In genomic region chr3:129314757-129315385, GRCh38 we compare ENCODE assay signal across 8 cellular contexts. TPM values are rescaled to one million over a fixed set of nuclear protein-coding genes. Genes with fewer than 3 reads are reported as not detected.
A peak's percentile ranks its signal among the peaks of the same experiment; 100 is the strongest.
DNase-seq lines count a peak whose midpoint lies in the region; TF ChIP-seq lines count a peak whose summit lies in the region.

No MANE protein-coding gene starts in this region.

- peaks cover 36% of the 10 kb centered on the region for H3K4me1 Mint-ChIP-seq in activated naive CD8-positive, alpha-beta T cell treated with anti-CD3 and anti-CD28 coated beads for 36 hours

- H3K9me2 ChIP-seq in neural cell (ENCODE audit: insufficient read depth, low read length): no peaks in the 10 kb centered on the region

- in situ Hi-C loops in GM18951 (cut with MboI; ENCODE audit: low sequenced_read_pairs, unreplicated experiment): no loop called here

- peak overlapping the region; percentile 43 for H2AFZ ChIP-seq in neural cell (ENCODE audit: low read depth, low read length)

- peak overlapping the region; percentile 92 for H3K9ac ChIP-seq in neural cell (ENCODE audit: low read length)

- H3K36me3 ChIP-seq in neural cell (ENCODE audit: insufficient read depth, low read length) (no peaks in the 10 kb centered on the region), tibial artery (peaks cover 0 to 4% (median 0%) of the 10 kb centered on the region in 3 donors)

- peak overlapping the region; percentile 81 for H3K27ac Mint-ChIP-seq in activated naive CD8-positive, alpha-beta T cell treated with anti-CD3 and anti-CD28 coated beads for 36 hours

- H3K4me3 Mint-ChIP-seq in activated naive CD8-positive, alpha-beta T cell treated with anti-CD3 and anti-CD28 coated beads for 36 hours: peak overlapping the region; percentile 94

- TF ChIP-seq EP300 in neural cell (conservative IDR thresholded peaks at IDR 0.05; ENCODE audit: poor library complexity, severe bottlenecking): peak; percentile 41

- CTCF ChIA-PET in AG04449 (lab: Yijun Ruan, JAX): interaction anchor here (1.3 to 2.7 kb wide), 4 partner anchors 11 to 344 kb away, joined by 3 to 29 read pairs (median 13); no protein-coding TSS in a partner anchor

- TF ChIP-seq CTCF in AG04449 (IDR thresholded peaks at IDR 0.05; ENCODE audit: insufficient read depth, low read length, missing control alignments): peak; percentile 6
- peak; percentile 52 for TF ChIP-seq CTCF in neural cell (IDR thresholded peaks at IDR 0.05; ENCODE audit: poor library complexity, severe bottlenecking)
- no peak for TF ChIP-seq CTCF in tibial artery (IDR thresholded peaks at IDR 0.05)

- DNase-seq in AG04449 (ENCODE audit: low read depth, low spot score): no peak
- DNase-seq in M059J (ENCODE audit: low read depth): peak; percentile 92
- peak; percentile 94 for DNase-seq in RPMI8226
- DNase-seq in activated naive CD8-positive, alpha-beta T cell treated with anti-CD3 and anti-CD28 coated beads for 36 hours: peak; percentile 77
- DNase-seq in germinal center (ENCODE audit: low spot score): peak; percentile 73
- peak; percentile 90 to 94 for DNase-seq in tibial artery

- peaks cover 6% of the 10 kb centered on the region for H3K36me3 Mint-ChIP-seq in activated naive CD8-positive, alpha-beta T cell treated with anti-CD3 and anti-CD28 coated beads for 36 hours

- intact Hi-C loops in tibial artery (cut with DNase I; ENCODE audit: low total_unique reads): loop anchor here (5.0 kb wide), 1 partner anchor 38 kb away; the partner anchor contains the start of gene HMCES

- H3F3A ChIP-seq in neural cell (ENCODE audit: insufficient read depth, low read length, poor library complexity, severe bottlenecking): peaks cover 4% of the 10 kb centered on the region

- H3K9me3 Mint-ChIP-seq in activated naive CD8-positive, alpha-beta T cell treated with anti-CD3 and anti-CD28 coated beads for 36 hours: no peaks in the 10 kb centered on the region

- POLR2A ChIA-PET in AG04449 (lab: Yijun Ruan, JAX): interaction anchor here (0.9 to 2.4 kb wide), 5 partner anchors 13 to 127 kb away, joined by 4 to 22 read pairs (median 6); partner anchors contain the start of gene HMCES

- H3K4me3 ChIP-seq in AG04449 (ENCODE audit: low read depth, low read length) (peak overlapping the region; percentile 86), neural cell (ENCODE audit: low read length) (peak overlapping the region; percentile 96), tibial artery (peak overlapping the region; percentile 92 to 95)

- peaks cover 5 to 31% (median 20%) of the 10 kb centered on the region in 4 donors for H3K4me1 ChIP-seq in tibial artery

- no peaks in the 10 kb centered on the region for H4K20me1 ChIP-seq in neural cell (ENCODE audit: insufficient read depth)

- peak overlapping the region; percentile 98 for H3K4me2 ChIP-seq in neural cell (ENCODE audit: low read length)

- no peaks in the 10 kb centered on the region for H3K27me3 ChIP-seq in neural cell (ENCODE audit: insufficient read depth, low read depth, low read length)
- H3K27me3 ChIP-seq in tibial artery: no peaks in the 10 kb centered on the region

- H3K9me3 ChIP-seq in neural cell (ENCODE audit: low read length) (no peaks in the 10 kb centered on the region), tibial artery (no peaks in the 10 kb centered on the region)

- H3K27me3 Mint-ChIP-seq in activated naive CD8-positive, alpha-beta T cell treated with anti-CD3 and anti-CD28 coated beads for 36 hours: no peaks in the 10 kb centered on the region

- TF ChIP-seq RAD21 in neural cell (conservative IDR thresholded peaks at IDR 0.05): no peak

- peaks cover 46% of the 10 kb centered on the region for H3K79me2 ChIP-seq in neural cell (replicated peaks; ENCODE audit: insufficient read depth, low read length)

- peak; percentile 44 for TF ChIP-seq POLR2A in GM18951 (IDR thresholded peaks at IDR 0.05; ENCODE audit: extremely low read depth, insufficient read depth, insufficient read length)

- H3K27ac ChIP-seq in neural cell (ENCODE audit: low read length): peak overlapping the region; percentile 85
- H3K27ac ChIP-seq in tibial artery: peak overlapping the region; percentile 90 to 95

TF ChIP-seq in neural cell, 6 proteins besides CTCF, POLR2A, EP300 and RAD21:
- TF ChIP-seq SMC3 (conservative IDR thresholded peaks at IDR 0.05; ENCODE audit: poor library complexity) (no peak), MXI1 (conservative IDR thresholded peaks at IDR 0.05; ENCODE audit: poor library complexity, severe bottlenecking) (peak; percentile 86), REST (IDR thresholded peaks at IDR 0.05; ENCODE audit: borderline replicate concordance) (peak; percentile 39), TAF1 (IDR thresholded peaks at IDR 0.05; ENCODE audit: low read depth) (peak; percentile 30), POLR2AphosphoS5 (IDR thresholded peaks at IDR 0.05) (peak; percentile 59), EZH2 (IDR thresholded peaks at IDR 0.05; ENCODE audit: borderline replicate concordance, insufficient read depth, low read length, poor library complexity, severe bottlenecking) (no peak)

RNA-seq across cellular contexts. Expression of gene HMCES, which starts 36.2 kb away (rescaled TPM):
- 41.4 and 46.4 TPM in 2 replicates for total RNA-seq in M059J (2014; rRNA removed; shearing (Covaris generic))
- 10 to 100 TPM; 83.6 to 83.7 TPM for total RNA-seq in activated naive CD8-positive, alpha-beta T cell treated with anti-CD3 and anti-CD28 coated beads for 36 hours
- 23.0 and 24.9 TPM in 2 replicates for polyA plus RNA-seq in neural cell
- 24.5 and 28.0 TPM in 2 replicates for polyA minus RNA-seq in neural cell

Comparison
In these comparisons a context has a peak if more than half of its experiments do, and no peak if none do; other contexts are left out.
1. CTCF ChIP-seq: peak in AG04449 (single experiment) and neural cell (single experiment); none in tibial artery (0 of 2).
2. Peak in every context shown above with its lines, with median percentiles within 50 percentile points of each other: H3K4me3 ChIP-seq.